In genomic region chr1:84621553-84621952, GRCh38 we compare ENCODE assay signal across 2 cellular contexts.
TF ChIP-seq lines count a peak whose summit lies in the region.

No MANE protein-coding gene starts in this region.

TF ChIP-seq in SK-N-SH, 30 proteins besides CTCF, POLR2A, EP300 and RAD21 (continued from another document):
- TF ChIP-seq REST (IDR thresholded peaks at IDR 0.05; ENCODE audit: low read depth, low read length) (no peak), GABPA (IDR thresholded peaks at IDR 0.05; ENCODE audit: low read depth) (no peak), ELF1 (IDR thresholded peaks at IDR 0.05) (no peak), FOXJ3 (CRISPR knock-in tag; IDR thresholded peaks at IDR 0.05) (no peak), RCOR1 (IDR thresholded peaks at IDR 0.05; ENCODE audit: low read length) (no peak), RFX5 (IDR thresholded peaks at IDR 0.05; ENCODE audit: low read length) (no peak), JUND (IDR thresholded peaks at IDR 0.05) (no peak), MXI1 (IDR thresholded peaks at IDR 0.05; ENCODE audit: low read depth, low read length) (no peak), MAX (IDR thresholded peaks at IDR 0.05; ENCODE audit: low read depth) (no peak), FOSL2 (IDR thresholded peaks at IDR 0.05; ENCODE audit: borderline replicate concordance, low read depth) (no peak), FOXM1 (IDR thresholded peaks at IDR 0.05; ENCODE audit: low read depth) (no peak)
- TF ChIP-seq, protein P1, sequence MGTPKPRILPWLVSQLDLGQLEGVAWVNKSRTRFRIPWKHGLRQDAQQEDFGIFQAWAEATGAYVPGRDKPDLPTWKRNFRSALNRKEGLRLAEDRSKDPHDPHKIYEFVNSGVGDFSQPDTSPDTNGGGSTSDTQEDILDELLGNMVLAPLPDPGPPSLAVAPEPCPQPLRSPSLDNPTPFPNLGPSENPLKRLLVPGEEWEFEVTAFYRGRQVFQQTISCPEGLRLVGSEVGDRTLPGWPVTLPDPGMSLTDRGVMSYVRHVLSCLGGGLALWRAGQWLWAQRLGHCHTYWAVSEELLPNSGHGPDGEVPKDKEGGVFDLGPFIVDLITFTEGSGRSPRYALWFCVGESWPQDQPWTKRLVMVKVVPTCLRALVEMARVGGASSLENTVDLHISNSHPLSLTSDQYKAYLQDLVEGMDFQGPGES (IDR thresholded peaks at IDR 0.05; ENCODE audit: low read depth, low read length), result no peak

TF ChIP-seq in SK-N-SH treated with all-trans-retinoic acid at 6 μM for 48 hours, 23 proteins besides CTCF, POLR2A, EP300 and RAD21 (continued from another document):
- TF ChIP-seq CSRNP3 (CRISPR knock-in tag; IDR thresholded peaks at IDR 0.05), result no peak
- TF ChIP-seq POU6F1 (CRISPR knock-in tag; IDR thresholded peaks at IDR 0.05; ENCODE audit: borderline replicate concordance, low read depth), result no peak
